ENCODE assay signal across 23 cellular contexts in genomic region chr4:117623321-117623720, GRCh38.
"Had no signal": no experiment of that assay in that cellular context is flagged by ENCODE, and none has a peak within 500 bp of the region (broad histone marks: within the 10 kb centered on the region; RNA-seq: fewer than 3 reads in every experiment).

No MANE protein-coding gene starts in this region.

- H3K79me2 ChIP-seq: parathyroid adenoma had no signal

- H3K4me2 ChIP-seq: smooth muscle cell had no signal

- H3K4me3 ChIP-seq: adrenal gland, ascending aorta, coronary artery, esophagus squamous epithelium, heart left ventricle, left ventricle myocardium inferior, smooth muscle cell, thoracic aorta, upper lobe of left lung had no signal

- H3K27me3 Mint-ChIP-seq: activated CD4-positive, alpha-beta T cell treated with anti-CD3 and anti-CD28 coated beads, Interleukin-2, amount 10 ng/mL, durations not matched to agents 24 days and 14 days; natural killer cell treated with Interleukin-12 subunit alpha and Interleukin-12 subunit beta and Interleukin-15 and Interleukin-18, amount 100 ng/mL, for 72 hours had no signal

- H3K9me3 Mint-ChIP-seq: activated CD4-positive, alpha-beta T cell treated with anti-CD3 and anti-CD28 coated beads, Interleukin-2, amount 10 ng/mL, durations not matched to agents 24 days and 14 days; activated T-helper 1 cell treated with anti-CD3 and anti-CD28 coated beads, Interleukin-12 subunit alpha, Interleukin-12 subunit beta, Interleukin-2, Interleukin-4 antibody, amounts not matched to agents 30 ng/mL and 10 ng/mL and 1 ng/mL, durations not matched to agents 14 hours and 24 hours and 36 hours had no signal

- H3K36me3 Mint-ChIP-seq: activated naive CD4-positive, alpha-beta T cell treated with anti-CD3 and anti-CD28 coated beads, Interleukin-2, amount 50 U/mL, for 72 hours; natural killer cell treated with Interleukin-12 subunit alpha and Interleukin-12 subunit beta and Interleukin-15 and Interleukin-18, amount 100 ng/mL, for 72 hours had no signal

- H3K4me3 Mint-ChIP-seq: activated CD4-positive, alpha-beta T cell treated with anti-CD3 and anti-CD28 coated beads, Interleukin-2, amount 10 ng/mL, durations not matched to agents 24 days and 14 days; activated CD8-positive, alpha-beta T cell treated with anti-CD3 and anti-CD28 coated beads, Interleukin-2, amount 10 ng/mL, durations not matched to agents 7 days and 5 days; activated T-helper 1 cell treated with anti-CD3 and anti-CD28 coated beads, Interleukin-12 subunit alpha, Interleukin-12 subunit beta, Interleukin-2, Interleukin-4 antibody, amounts not matched to agents 30 ng/mL and 10 ng/mL and 1 ng/mL, durations not matched to agents 14 hours and 24 hours and 36 hours; natural killer cell treated with Interleukin-12 subunit alpha and Interleukin-12 subunit beta and Interleukin-15 and Interleukin-18, amount 100 ng/mL, for 72 hours had no signal

- H3K27ac ChIP-seq: adrenal gland, ascending aorta, coronary artery, esophagus squamous epithelium, heart left ventricle, left ventricle myocardium inferior, parathyroid adenoma, thoracic aorta, upper lobe of left lung, VCaP had no signal

- H2AFZ ChIP-seq: parathyroid adenoma had no signal

- H3K27ac Mint-ChIP-seq: activated CD4-positive, alpha-beta T cell treated with anti-CD3 and anti-CD28 coated beads, Interleukin-2, amount 10 ng/mL, durations not matched to agents 24 days and 14 days; activated CD8-positive, alpha-beta T cell treated with anti-CD3 and anti-CD28 coated beads, Interleukin-2, amount 10 ng/mL, durations not matched to agents 7 days and 5 days; activated naive CD4-positive, alpha-beta T cell treated with anti-CD3 and anti-CD28 coated beads, Interleukin-2, amount 50 U/mL, for 72 hours; activated T-helper 1 cell treated with anti-CD3 and anti-CD28 coated beads, Interleukin-12 subunit alpha, Interleukin-12 subunit beta, Interleukin-2, Interleukin-4 antibody, amounts not matched to agents 30 ng/mL and 10 ng/mL and 1 ng/mL, durations not matched to agents 14 hours and 24 hours and 36 hours; natural killer cell treated with Interleukin-12 subunit alpha and Interleukin-12 subunit beta and Interleukin-15 and Interleukin-18, amount 100 ng/mL, for 72 hours had no signal

- DNase-seq: activated CD4-positive, alpha-beta T cell treated with anti-CD3 and anti-CD28 coated beads, Interleukin-2, amount 10 ng/mL, durations not matched to agents 24 days and 14 days; activated CD8-positive, alpha-beta T cell treated with anti-CD3 and anti-CD28 coated beads, Interleukin-2, amount 10 ng/mL, durations not matched to agents 7 days and 5 days; activated gamma-delta T cell treated with Interleukin-2 at 50 U/mL for 16 hours; adrenal gland; esophagus squamous epithelium; heart left ventricle; left ventricle myocardium inferior; nucleus accumbens; stimulated activated CD4-positive, alpha-beta T cell treated with anti-CD3 and anti-CD28 coated beads, Interleukin-15, amount 100 ng/mL, for 24 hours; stimulated activated naive CD4-positive, alpha-beta T cell; upper lobe of left lung had no signal

- ATAC-seq: activated CD4-positive, CD25-positive, alpha-beta regulatory T cell treated with anti-CD3 and anti-CD28 coated beads, Interleukin-2, amount 50 U/mL, for 24 hours; activated CD8-positive, alpha-beta T cell treated with anti-CD3 and anti-CD28 coated beads, Interleukin-2, amount 10 ng/mL, durations not matched to agents 7 days and 5 days; activated naive CD4-positive, alpha-beta T cell treated with anti-CD3 and anti-CD28 coated beads, Interleukin-2, amount 50 U/mL, for 72 hours; heart left ventricle; natural killer cell treated with Interleukin-12 subunit alpha and Interleukin-12 subunit beta and Interleukin-15 and Interleukin-18, amount 100 ng/mL, for 72 hours; sciatic nerve; SK-N-SH treated with all-trans-retinoic acid at 6 μM for 48 hours had no signal

- H3K36me3 ChIP-seq: adrenal gland, ascending aorta, esophagus squamous epithelium, heart left ventricle, left ventricle myocardium inferior, thoracic aorta, upper lobe of left lung had no signal

- H3K4me1 Mint-ChIP-seq: activated CD4-positive, alpha-beta T cell treated with anti-CD3 and anti-CD28 coated beads, Interleukin-2, amount 10 ng/mL, durations not matched to agents 24 days and 14 days had no signal

- H3K4me1 ChIP-seq: adrenal gland, ascending aorta, esophagus squamous epithelium, heart left ventricle, left ventricle myocardium inferior, parathyroid adenoma, upper lobe of left lung had no signal

- H3K9ac ChIP-seq: parathyroid adenoma had no signal

- H3K27me3 ChIP-seq: adrenal gland, ascending aorta, esophagus squamous epithelium, heart left ventricle, upper lobe of left lung had no signal

- H3K9me3 ChIP-seq: ascending aorta, esophagus squamous epithelium, thoracic aorta, upper lobe of left lung had no signal
